In genomic region chr3:141767062-141767461, GRCh38 we compare ENCODE assay signal across 28 cellular contexts. TPM values are rescaled to one million over a fixed set of nuclear protein-coding genes. Genes with fewer than 3 reads are reported as not detected.
"Had no signal": no experiment of that assay in that cellular context is flagged by ENCODE, and none has a peak within 500 bp of the region (broad histone marks: within the 10 kb centered on the region; RNA-seq: fewer than 3 reads in every experiment).

No MANE protein-coding gene starts in this region.

- H3K9me3 Mint-ChIP-seq: activated CD4-positive, alpha-beta T cell treated with anti-CD3 and anti-CD28 coated beads, Interleukin-2, amount 10 ng/mL, durations not matched to agents 7 days and 5 days; activated T-cell treated with anti-CD3 and anti-CD28 coated beads, Interleukin-2, amount 50 U/mL, for 24 hours had no signal

- H3K4me3 Mint-ChIP-seq: activated CD4-positive, alpha-beta T cell treated with anti-CD3 and anti-CD28 coated beads, Interleukin-2, amount 10 ng/mL, durations not matched to agents 7 days and 5 days; activated T-cell treated with anti-CD3 and anti-CD28 coated beads, Interleukin-2, amount 50 U/mL, for 24 hours had no signal

- H3K27ac Mint-ChIP-seq: activated CD4-positive, alpha-beta T cell treated with anti-CD3 and anti-CD28 coated beads, Interleukin-2, amount 10 ng/mL, durations not matched to agents 7 days and 5 days; activated T-cell treated with anti-CD3 and anti-CD28 coated beads, Interleukin-2, amount 50 U/mL, for 24 hours had no signal

- DNase-seq: activated CD4-positive, alpha-beta T cell treated with anti-CD3 and anti-CD28 coated beads, Interleukin-2, amount 10 ng/mL, durations not matched to agents 7 days and 5 days; activated CD4-positive, CD25-positive, alpha-beta regulatory T cell treated with anti-CD3 and anti-CD28 coated beads, Interleukin-2, amount 50 U/mL, for 72 hours; activated CD8-positive, alpha-beta memory T cell treated with anti-CD3 and anti-CD28 coated beads for 24 hours; activated CD8-positive, alpha-beta memory T cell treated with anti-CD3 and anti-CD28 coated beads, Interleukin-2, amount 50 U/mL, for 48 hours; activated gamma-delta T cell treated with Interleukin-2 at 50 U/mL for 16 hours; activated naive CD4-positive, alpha-beta T cell treated with anti-CD3 and anti-CD28 coated beads, Interleukin-2, amount 50 U/mL, for 16 hours; activated T-cell treated with anti-CD3 and anti-CD28 coated beads, Interleukin-2, amount 50 U/mL, for 24 hours; amniotic stem cell; brain microvascular endothelial cell; dorsolateral prefrontal cortex; effector memory CD4-positive, alpha-beta T cell; gastrocnemius medialis; glutamatergic neuron; islet precursor cell; left cardiac atrium; left ventricle myocardium superior; mammary epithelial cell; pancreas; retina; stimulated activated CD4-positive, alpha-beta T cell treated with anti-CD3 and anti-CD28 coated beads, Interleukin-12 subunit alpha, Interleukin-12 subunit beta, amount 100 ng/mL, for 4 hours; stimulated activated CD4-positive, alpha-beta T cell treated with anti-CD3 and anti-CD28 coated beads, Interleukin-4, amount 100 ng/mL, for 1 hour; SW 1271; tibial artery had no signal

- H3K27me3 Mint-ChIP-seq: activated CD4-positive, alpha-beta T cell treated with anti-CD3 and anti-CD28 coated beads, Interleukin-2, amount 10 ng/mL, durations not matched to agents 7 days and 5 days; activated T-cell treated with anti-CD3 and anti-CD28 coated beads, Interleukin-2, amount 50 U/mL, for 24 hours had no signal

RNA-seq across cellular contexts. Expression of gene GRK7, which starts 3.9 kb away (rescaled TPM):
- total RNA-seq: activated CD4-positive, alpha-beta T cell treated with anti-CD3 and anti-CD28 coated beads, Interleukin-2, amount 10 ng/mL, durations not matched to agents 7 days and 5 days; astrocyte; epithelial cell of proximal tubule; left cardiac atrium; left ventricle myocardium superior; mucosa of gallbladder; pancreas; sciatic nerve; ureter had no signal
